In the genomic region with DNA sequence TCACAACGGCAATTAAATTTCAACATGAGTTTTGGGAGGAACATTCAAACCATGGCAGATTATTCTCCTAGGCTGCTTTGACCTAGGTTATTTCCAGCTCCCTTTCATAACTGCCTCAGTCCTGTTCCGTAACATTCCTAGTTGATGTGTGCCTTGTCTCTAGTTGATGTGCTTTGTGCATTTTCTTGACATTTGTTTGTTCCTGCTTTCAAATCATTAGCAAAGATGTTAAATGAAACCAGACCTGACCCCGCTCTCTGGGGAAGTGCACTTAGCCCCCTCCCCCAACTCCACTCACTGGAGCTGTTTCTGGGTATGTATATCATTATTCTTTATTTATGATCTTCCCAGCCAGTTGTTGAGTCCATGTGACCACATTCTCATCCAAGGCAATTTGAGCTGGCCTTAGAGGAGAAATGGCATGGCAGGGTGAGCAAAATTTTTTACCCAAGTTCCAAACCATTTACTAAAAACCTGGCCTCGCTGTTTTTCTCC, we compare ENCODE assay signal across 17 cellular contexts.
DNase-seq lines count a peak whose midpoint lies in the region; ATAC-seq lines count a peak whose summit lies in the region.
"Had no signal": no experiment of that assay in that cellular context is flagged by ENCODE, and none has a peak within 500 bp of the region (broad histone marks: within the 10 kb centered on the region; RNA-seq: fewer than 3 reads in every experiment).

No MANE protein-coding gene starts in this region.

- no peak overlapping the region for H2AFZ ChIP-seq in trophoblast cell (ENCODE audit: insufficient read depth, low read length, poor library complexity)

- H3K27me3 ChIP-seq in trophoblast cell (ENCODE audit: insufficient read depth, low read length) (no peaks in the 10 kb centered on the region), HAP-1 (ENCODE audit: low read depth) (no peaks in the 10 kb centered on the region)
- H3K27me3 ChIP-seq: brain microvascular endothelial cell, colonic mucosa, right lobe of liver had no signal

- no peak overlapping the region for H4K12ac ChIP-seq in trophoblast cell (ENCODE audit: low read depth, low read length)

- H3K79me2 ChIP-seq in trophoblast cell (ENCODE audit: control insufficient read depth, insufficient read depth, low read length, poor library complexity) = no peaks in the 10 kb centered on the region

- H3K4ac ChIP-seq in trophoblast cell (ENCODE audit: low read depth, low read length) = no peak overlapping the region

- H2BK5ac ChIP-seq in trophoblast cell (ENCODE audit: low read depth, low read length, poor library complexity) = peak overlapping the region; percentile 51

- H3K36me3 ChIP-seq in trophoblast cell (ENCODE audit: control insufficient read depth in 1 of 2, insufficient read depth in 2 of 2, low read length in 2 of 2) = no peaks in the 10 kb centered on the region
- H3K36me3 ChIP-seq in HAP-1 (replicated peaks) = no peaks in the 10 kb centered on the region
- H3K36me3 ChIP-seq: brain microvascular endothelial cell, colonic mucosa, right lobe of liver had no signal

- peaks cover 11% of the 10 kb centered on the region for H3K79me1 ChIP-seq in trophoblast cell (ENCODE audit: low read length)

- H3K4me1 ChIP-seq in trophoblast cell (ENCODE audit: control insufficient read depth in 1 of 2, insufficient read depth in 2 of 2, low read length in 2 of 2) (peaks cover 4 to 6% of the 10 kb centered on the region in 2 experiments), HAP-1 (no peaks in the 10 kb centered on the region)
- H3K4me1 ChIP-seq: colonic mucosa, right lobe of liver had no signal

- H3K9me3 ChIP-seq in trophoblast cell (ENCODE audit: insufficient read depth, low read depth, low read length) = peaks cover 2% of the 10 kb centered on the region
- H3K9me3 ChIP-seq in HAP-1 = no peaks in the 10 kb centered on the region
- H3K9me3 ChIP-seq: colonic mucosa, right lobe of liver had no signal

- no peak overlapping the region for H3K23ac ChIP-seq in trophoblast cell (ENCODE audit: low read length)

- H3K27ac ChIP-seq in trophoblast cell (ENCODE audit: low read depth, low read length) = peak overlapping the region; percentile 76
- H3K27ac ChIP-seq: brain microvascular endothelial cell, colonic mucosa, right lobe of liver had no signal

- DNase-seq in DMS 273 treated with DMSO at 0.1 percent for 48 hours (lab: John Stamatoyannopoulos, UW) (peak; percentile 60), NCI-H2171 (lab: John Stamatoyannopoulos, UW) (peak; percentile 62), fibroblast of gingiva (ENCODE audit: low read depth) (peak; percentile 19), trophoblast cell (peak; percentile 74 to 92), HAP-1 (ENCODE audit: low spot score in 2 of 2) (no peak), OCI-M2 (lab: John Stamatoyannopoulos, UW; ENCODE audit: unreplicated experiment) (no peak), NCI-H774 (lab: John Stamatoyannopoulos, UW) (no peak)
- DNase-seq: activated naive CD8-positive, alpha-beta T cell treated with anti-CD3 and anti-CD28 coated beads, Interleukin-2, amount 10 ng/mL, durations not matched to agents 7 days and 5 days; brain microvascular endothelial cell; colonic mucosa; Kasumi-1; left ventricle myocardium superior; right lobe of liver; Right ventricle myocardium superior; stimulated activated naive CD8-positive, alpha-beta T cell treated with anti-CD3 and anti-CD28 coated beads, Interleukin-15, amount 100 ng/mL, for 72 hours had no signal

- H3K4me2 ChIP-seq in trophoblast cell (ENCODE audit: low read length) = peak overlapping the region; percentile 34

- no peak overlapping the region for H4K91ac ChIP-seq in trophoblast cell (ENCODE audit: low read depth, low read length)

- in situ Hi-C loops in HAP-1 (cut with MboI; ENCODE audit: low sequenced_read_pairs) = no loop called here

- H2BK12ac ChIP-seq in trophoblast cell (ENCODE audit: low read length) = no peak overlapping the region

- no peak overlapping the region for H4K8ac ChIP-seq in trophoblast cell (ENCODE audit: low read depth, low read length)

- H2BK120ac ChIP-seq in trophoblast cell (ENCODE audit: insufficient read depth, low read length, poor library complexity) = no peak overlapping the region

- no peak overlapping the region for H2AK5ac ChIP-seq in trophoblast cell (ENCODE audit: low read length)

- no CpG with 5 or more reads among the region's 4 CpGs for WGBS in trophoblast cell (ENCODE audit: extremely low coverage, insufficient coverage, insufficient read length)

- H3K14ac ChIP-seq in trophoblast cell (ENCODE audit: low read length) = no peak overlapping the region

- H3K4me3 ChIP-seq in trophoblast cell (ENCODE audit: low read depth, low read length) (no peak overlapping the region), HAP-1 (no peak overlapping the region)
- H3K4me3 ChIP-seq: colonic mucosa, right lobe of liver had no signal

- no peak for ATAC-seq in GM19324 (IDR thresholded peaks at IDR 0.05; ENCODE audit: low FRiP score, unreplicated experiment)
- ATAC-seq: activated T-helper 17 cell treated with anti-CD3 and anti-CD28 coated beads, Interleukin-2, amount 50 U/mL, for 72 hours; left ventricle myocardium superior; right lobe of liver; stimulated activated naive CD8-positive, alpha-beta T cell treated with anti-CD3 and anti-CD28 coated beads, Interleukin-15, amount 100 ng/mL, for 72 hours had no signal

- H3K18ac ChIP-seq in trophoblast cell (ENCODE audit: low read length) = no peak overlapping the region

- H3K9ac ChIP-seq in trophoblast cell (ENCODE audit: low read length) = no peak overlapping the region

Comparison
In these comparisons a context has a peak if more than half of its experiments do, and no peak if none do; other contexts are left out.
1. DNase-seq: peak in DMS 273 treated with DMSO at 0.1 percent for 48 hours (single experiment), NCI-H2171 (single experiment), fibroblast of gingiva (single experiment) and trophoblast cell (2 of 2); none in HAP-1 (0 of 2), OCI-M2 (single experiment) and NCI-H774 (single experiment).